Comparison of ENCODE assay signal across 18 cellular contexts in the genomic region with DNA sequence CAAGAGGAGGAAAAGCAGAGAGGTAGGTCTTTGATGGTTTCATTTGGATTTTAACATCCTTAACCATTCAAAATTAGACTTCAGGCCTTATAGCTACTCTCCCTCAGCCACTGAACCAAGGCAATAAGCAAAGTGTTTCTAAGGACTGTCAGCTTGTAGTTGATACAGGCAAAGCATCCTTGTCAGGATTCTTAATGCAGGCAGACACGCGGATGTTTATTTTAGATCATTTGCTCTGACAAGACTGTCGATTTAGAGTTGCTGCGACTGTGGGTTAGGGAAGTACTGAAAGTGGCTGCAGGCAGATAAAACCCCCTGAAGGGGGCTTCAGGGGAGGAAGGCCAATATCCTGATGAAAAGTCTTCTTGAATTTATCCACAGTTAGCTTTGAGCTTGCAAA. TPM values are rescaled to one million over a fixed set of nuclear protein-coding genes. Genes with fewer than 3 reads are reported as not detected.
DNase-seq lines count a peak whose midpoint lies in the region; ATAC-seq and TF ChIP-seq lines count a peak whose summit lies in the region.
"Had no signal": no experiment of that assay in that cellular context is flagged by ENCODE, and none has a peak within 500 bp of the region (broad histone marks: within the 10 kb centered on the region; RNA-seq: fewer than 3 reads in every experiment).

No MANE protein-coding gene starts in this region.

- H3K9me2 ChIP-seq in SK-N-SH, result no peaks in the 10 kb centered on the region
- no peaks in the 10 kb centered on the region for H3K9me2 ChIP-seq in neural cell (ENCODE audit: insufficient read depth, low read length)

- POLR2A ChIA-PET in SK-N-SH (lab: Yijun Ruan, JAX), result interaction anchor here (0.6 kb wide), 1 partner anchor 11 kb away, joined by 3 read pairs; no protein-coding TSS in a partner anchor

- CTCF ChIA-PET in SK-N-SH (lab: Yijun Ruan, JAX), result interaction anchor here (1.3 kb wide), 1 partner anchor 202 kb away, joined by 3 read pairs; no protein-coding TSS in a partner anchor

- no peak for TF ChIP-seq RAD21 in SK-N-SH (IDR thresholded peaks at IDR 0.05; ENCODE audit: low read length)
- no peak for TF ChIP-seq RAD21 in neural cell (conservative IDR thresholded peaks at IDR 0.05)

- H3K4me2 ChIP-seq in SK-N-SH (no peak overlapping the region), neural cell (ENCODE audit: low read length) (no peak overlapping the region)
- H3K4me2 ChIP-seq: A549 had no signal

- H3K27ac ChIP-seq in SK-N-SH (ENCODE audit: low read depth in 2 of 2, low read length in 1 of 2) (no peak overlapping the region; a peak in 1 of 4 replicates), neural cell (ENCODE audit: low read length) (no peak overlapping the region)
- H3K27ac ChIP-seq: A549, C4-2B had no signal

- ATAC-seq in SK-N-SH treated with all-trans-retinoic acid at 6 μM for 48 hours, result no peak
- ATAC-seq in GM18873 (IDR thresholded peaks at IDR 0.05; ENCODE audit: low FRiP score, unreplicated experiment), result no peak
- no peak for ATAC-seq in GM19397 (IDR thresholded peaks at IDR 0.05; ENCODE audit: unreplicated experiment)
- ATAC-seq in GM21723 (IDR thresholded peaks at IDR 0.05; ENCODE audit: unreplicated experiment), result no peak
- ATAC-seq: A549; CD8-positive, alpha-beta T cell had no signal

- H3K27me3 ChIP-seq in SK-N-SH (ENCODE audit: insufficient read depth) (no peaks in the 10 kb centered on the region), neural cell (ENCODE audit: insufficient read depth, low read depth, low read length) (no peaks in the 10 kb centered on the region)
- H3K27me3 ChIP-seq: BE2C had no signal

- no peaks in the 10 kb centered on the region for H3K36me3 ChIP-seq in SK-N-SH (replicated peaks in 1 of 2; ENCODE audit: control insufficient read depth in 1 of 2, insufficient read depth in 2 of 2, low read length in 1 of 2)
- no peaks in the 10 kb centered on the region for H3K36me3 ChIP-seq in neural cell (ENCODE audit: insufficient read depth, low read length)
- H3K36me3 ChIP-seq: BE2C had no signal

- H4K20me1 ChIP-seq in SK-N-SH (ENCODE audit: insufficient read depth), result no peaks in the 10 kb centered on the region
- H4K20me1 ChIP-seq in neural cell (ENCODE audit: insufficient read depth), result no peaks in the 10 kb centered on the region

- H3K9ac ChIP-seq in SK-N-SH, result no peak overlapping the region
- H3K9ac ChIP-seq in neural cell (ENCODE audit: low read length), result no peak overlapping the region

- H3K9me3 ChIP-seq in SK-N-SH (no peaks in the 10 kb centered on the region), neural cell (ENCODE audit: low read length) (no peaks in the 10 kb centered on the region)
- H3K9me3 ChIP-seq: A549, BE2C had no signal

- TF ChIP-seq CTCF in SK-N-SH (IDR thresholded peaks at IDR 0.05), result no peak
- TF ChIP-seq CTCF in neural cell (IDR thresholded peaks at IDR 0.05; ENCODE audit: poor library complexity, severe bottlenecking), result peak; percentile 24

- no peak overlapping the region for H2AFZ ChIP-seq in SK-N-SH (ENCODE audit: low read depth)
- H2AFZ ChIP-seq in neural cell (ENCODE audit: low read depth, low read length), result no peak overlapping the region

- H3K79me2 ChIP-seq in SK-N-SH (ENCODE audit: insufficient read depth), result no peaks in the 10 kb centered on the region
- no peaks in the 10 kb centered on the region for H3K79me2 ChIP-seq in neural cell (replicated peaks; ENCODE audit: insufficient read depth, low read length)

- peak; percentile 4 for DNase-seq in SK-N-SH
- peak; percentile 53 for DNase-seq in SK-N-DZ (ENCODE audit: low spot score)
- DNase-seq: BE2C; CD8-positive, alpha-beta T cell; COR-L47; DND-41; GDM1; GOT3; H9; IMR-90 had no signal

- peaks cover 0 to 4% of the 10 kb centered on the region in 2 experiments; a peak in 1 of 4 replicates for H3K4me1 ChIP-seq in SK-N-SH (ENCODE audit: control insufficient read depth in 1 of 2, insufficient read depth in 2 of 2, low read depth in 1 of 2, low read length in 1 of 2)
- H3K4me1 ChIP-seq: A549, BE2C had no signal

- TF ChIP-seq EP300 in SK-N-SH (IDR thresholded peaks at IDR 0.05; ENCODE audit: borderline replicate concordance in 1 of 2, low read depth in 1 of 2, low read length in 1 of 2), result no peak
- peak; percentile 82 for TF ChIP-seq EP300 in neural cell (conservative IDR thresholded peaks at IDR 0.05; ENCODE audit: poor library complexity, severe bottlenecking)

- WGBS in SK-N-SH (ENCODE audit: low lambda C conversion rate), result 52% methylated on average over 4 of the region's 4 CpGs

- H3K4me3 ChIP-seq in SK-N-SH (ENCODE audit: low read depth in 2 of 2, low read length in 1 of 2) (no peak overlapping the region), neural cell (ENCODE audit: low read length) (no peak overlapping the region)
- H3K4me3 ChIP-seq: A549 had no signal

- no peaks in the 10 kb centered on the region for H3F3A ChIP-seq in SK-N-SH (replicated peaks; ENCODE audit: insufficient read depth)
- no peaks in the 10 kb centered on the region for H3F3A ChIP-seq in neural cell (ENCODE audit: insufficient read depth, low read length, poor library complexity, severe bottlenecking)

TF ChIP-seq in SK-N-SH, 30 proteins besides CTCF, POLR2A, EP300 and RAD21:
- no peak for TF ChIP-seq POLR2AphosphoS5 (IDR thresholded peaks at IDR 0.05; ENCODE audit: low read depth, low read length)
- TF ChIP-seq, protein P1, sequence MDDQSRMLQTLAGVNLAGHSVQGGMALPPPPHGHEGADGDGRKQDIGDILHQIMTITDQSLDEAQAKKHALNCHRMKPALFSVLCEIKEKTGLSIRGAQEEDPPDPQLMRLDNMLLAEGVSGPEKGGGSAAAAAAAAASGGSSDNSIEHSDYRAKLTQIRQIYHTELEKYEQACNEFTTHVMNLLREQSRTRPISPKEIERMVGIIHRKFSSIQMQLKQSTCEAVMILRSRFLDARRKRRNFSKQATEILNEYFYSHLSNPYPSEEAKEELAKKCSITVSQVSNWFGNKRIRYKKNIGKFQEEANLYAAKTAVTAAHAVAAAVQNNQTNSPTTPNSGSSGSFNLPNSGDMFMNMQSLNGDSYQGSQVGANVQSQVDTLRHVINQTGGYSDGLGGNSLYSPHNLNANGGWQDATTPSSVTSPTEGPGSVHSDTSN (IDR thresholded peaks at IDR 0.05), result 0 out of 2 replicates have a peak, but pooled peaks have one; percentile 14

TF ChIP-seq in SK-N-SH treated with all-trans-retinoic acid at 6 μM for 48 hours, 23 proteins besides CTCF, POLR2A, EP300 and RAD21 (continues in another document):
- TF ChIP-seq ARNTL (CRISPR knock-in tag; IDR thresholded peaks at IDR 0.05; ENCODE audit: borderline replicate concordance, low read depth), result no peak
- no peak for TF ChIP-seq PPARA (CRISPR knock-in tag; IDR thresholded peaks at IDR 0.05; ENCODE audit: borderline replicate concordance)
- TF ChIP-seq ISL1 (CRISPR knock-in tag; IDR thresholded peaks at IDR 0.05), result no peak
- TF ChIP-seq TCF4 (CRISPR knock-in tag; IDR thresholded peaks at IDR 0.05; ENCODE audit: borderline replicate concordance), result no peak
- no peak for TF ChIP-seq PATZ1 (CRISPR knock-in tag; IDR thresholded peaks at IDR 0.05; ENCODE audit: borderline replicate concordance)
- no peak for TF ChIP-seq TOX (CRISPR knock-in tag; IDR thresholded peaks at IDR 0.05; ENCODE audit: borderline replicate concordance)
- TF ChIP-seq ZC3H10 (CRISPR knock-in tag; IDR thresholded peaks at IDR 0.05), result no peak

TF ChIP-seq in neural cell, 6 proteins besides CTCF, POLR2A, EP300 and RAD21:
- TF ChIP-seq POLR2AphosphoS5 (IDR thresholded peaks at IDR 0.05) (peak; percentile 68), TAF1 (IDR thresholded peaks at IDR 0.05; ENCODE audit: low read depth) (no peak)
TF ChIP-seq in neural cell: peak in this region for 1.

RNA-seq across cellular contexts. Expression of gene CDH20, which starts 46.6 kb away (rescaled TPM):
- polyA plus RNA-seq in SK-N-SH (2012; rRNA removed) (1.1 TPM in 2 replicates), neural cell (0.78 and 1.7 TPM in 2 replicates)
- 1.1 and 1.3 TPM in 2 replicates for polyA plus RNA-seq in SK-N-SH (2012; cell fraction: cytosol; rRNA removed)
- polyA plus RNA-seq in SK-N-SH (2012; cell fraction: nucleus; rRNA removed), result 1.2 TPM in 2 replicates
- polyA plus RNA-seq in SK-N-DZ (2014; cell fraction: cytosol; rRNA removed), result 0.09 and 0.18 TPM in 2 replicates
- 0.06 TPM in 1 of 2 replicates, not detected in the other for polyA plus RNA-seq in SK-N-DZ (2014; cell fraction: nucleus; rRNA removed)
- 2.9 and 3.0 TPM in 2 replicates for polyA minus RNA-seq in neural cell
- polyA plus RNA-seq: A549, AG04450, IMR-90 had no signal
